1 cellular context compared by ENCODE assay signal in the genomic region with DNA sequence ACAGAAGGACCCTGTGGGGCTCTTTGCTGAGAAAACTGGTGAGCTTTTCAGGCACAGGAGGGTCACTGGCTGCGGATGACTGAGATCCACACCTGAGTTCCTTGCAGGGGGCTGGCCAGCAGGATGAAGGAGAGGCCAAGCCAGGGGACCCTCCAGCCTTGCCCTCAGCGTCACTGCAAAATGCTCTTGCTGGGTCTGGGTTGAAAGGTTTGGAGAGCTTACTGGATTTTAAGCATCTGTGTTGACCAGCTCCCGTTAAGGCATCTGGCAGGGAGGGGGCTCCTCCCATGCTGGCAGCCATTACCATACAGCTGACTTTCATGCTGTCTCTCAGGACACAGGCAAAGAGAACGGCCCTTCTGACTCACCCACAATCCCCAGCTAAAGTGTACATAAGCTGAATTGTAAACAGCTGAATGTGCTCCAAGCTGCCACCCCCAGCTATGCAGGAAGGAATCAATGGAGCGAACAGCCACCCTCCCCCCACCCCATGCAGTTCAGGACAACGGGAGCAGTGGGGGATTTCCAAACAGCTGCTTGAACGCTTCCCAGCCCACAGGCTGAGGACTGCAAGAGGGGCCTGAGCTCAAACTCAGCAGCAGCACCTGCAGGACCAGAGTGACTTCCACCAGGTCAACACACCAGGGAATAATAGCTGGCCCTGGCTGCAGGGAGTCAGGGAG.
TF ChIP-seq lines count a peak whose summit lies in the region.

No MANE protein-coding gene starts in this region.

TF ChIP-seq in HepG2, 621 proteins besides CTCF, POLR2A, EP300 and RAD21 (continued from another document and continues in another):
- TF ChIP-seq, protein P1, sequence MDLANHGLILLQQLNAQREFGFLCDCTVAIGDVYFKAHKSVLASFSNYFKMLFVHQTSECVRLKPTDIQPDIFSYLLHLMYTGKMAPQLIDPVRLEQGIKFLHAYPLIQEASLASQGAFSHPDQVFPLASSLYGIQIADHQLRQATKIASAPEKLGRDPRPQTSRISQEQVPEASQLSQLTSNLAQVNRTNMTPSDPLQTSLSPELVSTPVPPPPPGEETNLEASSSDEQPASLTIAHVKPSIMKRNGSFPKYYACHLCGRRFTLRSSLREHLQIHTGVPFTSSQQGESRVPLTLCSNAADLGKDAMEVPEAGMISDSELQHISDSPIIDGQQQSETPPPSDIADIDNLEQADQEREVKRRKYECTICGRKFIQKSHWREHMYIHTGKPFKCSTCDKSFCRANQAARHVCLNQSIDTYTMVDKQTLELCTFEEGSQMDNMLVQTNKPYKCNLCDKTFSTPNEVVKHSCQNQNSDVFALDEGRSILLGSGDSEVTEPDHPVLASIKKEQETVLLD (CRISPR knock-in tag; IDR thresholded peaks at IDR 0.05; ENCODE audit: low read depth) = no peak; the same call in 1 of the 2 replicates
- TF ChIP-seq ZNF207 (IDR thresholded peaks at IDR 0.05; ENCODE audit: borderline replicate concordance) = no peak
- TF ChIP-seq GLI4 (CRISPR knock-in tag; IDR thresholded peaks at IDR 0.05; ENCODE audit: borderline replicate concordance) = no peak
- peak; percentile 67; the same call in 1 of the 2 replicates for TF ChIP-seq ZSCAN25 (CRISPR knock-in tag; IDR thresholded peaks at IDR 0.05)
- no peak for TF ChIP-seq ZNF484 (CRISPR knock-in tag; IDR thresholded peaks at IDR 0.05; ENCODE audit: borderline replicate concordance, low read depth)
- TF ChIP-seq TEAD2 (CRISPR knock-in tag; IDR thresholded peaks at IDR 0.05) = no peak
- TF ChIP-seq ZNF282 (IDR thresholded peaks at IDR 0.05; ENCODE audit: partially characterized antibody) = no peak
- TF ChIP-seq EED (CRISPR knock-in tag; IDR thresholded peaks at IDR 0.05) = no peak
- TF ChIP-seq MIER2 (CRISPR knock-in tag; IDR thresholded peaks at IDR 0.05) = peak; percentile 79; the same call in 1 of the 2 replicates
- TF ChIP-seq, protein P2, sequence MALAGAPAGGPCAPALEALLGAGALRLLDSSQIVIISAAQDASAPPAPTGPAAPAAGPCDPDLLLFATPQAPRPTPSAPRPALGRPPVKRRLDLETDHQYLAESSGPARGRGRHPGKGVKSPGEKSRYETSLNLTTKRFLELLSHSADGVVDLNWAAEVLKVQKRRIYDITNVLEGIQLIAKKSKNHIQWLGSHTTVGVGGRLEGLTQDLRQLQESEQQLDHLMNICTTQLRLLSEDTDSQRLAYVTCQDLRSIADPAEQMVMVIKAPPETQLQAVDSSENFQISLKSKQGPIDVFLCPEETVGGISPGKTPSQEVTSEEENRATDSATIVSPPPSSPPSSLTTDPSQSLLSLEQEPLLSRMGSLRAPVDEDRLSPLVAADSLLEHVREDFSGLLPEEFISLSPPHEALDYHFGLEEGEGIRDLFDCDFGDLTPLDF (CRISPR knock-in tag; IDR thresholded peaks at IDR 0.05) = no peak
- TF ChIP-seq, protein P3, sequence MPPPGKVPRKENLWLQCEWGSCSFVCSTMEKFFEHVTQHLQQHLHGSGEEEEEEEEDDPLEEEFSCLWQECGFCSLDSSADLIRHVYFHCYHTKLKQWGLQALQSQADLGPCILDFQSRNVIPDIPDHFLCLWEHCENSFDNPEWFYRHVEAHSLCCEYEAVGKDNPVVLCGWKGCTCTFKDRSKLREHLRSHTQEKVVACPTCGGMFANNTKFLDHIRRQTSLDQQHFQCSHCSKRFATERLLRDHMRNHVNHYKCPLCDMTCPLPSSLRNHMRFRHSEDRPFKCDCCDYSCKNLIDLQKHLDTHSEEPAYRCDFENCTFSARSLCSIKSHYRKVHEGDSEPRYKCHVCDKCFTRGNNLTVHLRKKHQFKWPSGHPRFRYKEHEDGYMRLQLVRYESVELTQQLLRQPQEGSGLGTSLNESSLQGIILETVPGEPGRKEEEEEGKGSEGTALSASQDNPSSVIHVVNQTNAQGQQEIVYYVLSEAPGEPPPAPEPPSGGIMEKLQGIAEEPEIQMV (CRISPR knock-in tag; IDR thresholded peaks at IDR 0.05; ENCODE audit: low read depth) = peak; percentile 68
- peak; percentile 63 for TF ChIP-seq POLR2G (IDR thresholded peaks at IDR 0.05; ENCODE audit: low read depth, low read length)
- TF ChIP-seq NFRKB (IDR thresholded peaks at IDR 0.05) = no peak
- TF ChIP-seq ISX (CRISPR knock-in tag; conservative IDR thresholded peaks at IDR 0.05) = no peak
- TF ChIP-seq ZNF552 (CRISPR knock-in tag; IDR thresholded peaks at IDR 0.05; ENCODE audit: borderline replicate concordance) = no peak; the same call in 1 of the 2 replicates
- TF ChIP-seq ZNF432 (CRISPR knock-in tag; IDR thresholded peaks at IDR 0.05; ENCODE audit: borderline replicate concordance) = no peak
- peak; percentile 36; the same call in 1 of the 2 replicates for TF ChIP-seq SPEN (CRISPR knock-in tag; IDR thresholded peaks at IDR 0.05; ENCODE audit: low read depth)
- peak; percentile 56; the same call in 1 of the 2 replicates for TF ChIP-seq KMT2B (CRISPR knock-in tag; IDR thresholded peaks at IDR 0.05)
- no peak for TF ChIP-seq SRSF9 (IDR thresholded peaks at IDR 0.05; ENCODE audit: borderline replicate concordance, insufficient read depth, low read depth, low read length, poor library complexity, severe bottlenecking)
- TF ChIP-seq ZNF777 (CRISPR knock-in tag; IDR thresholded peaks at IDR 0.05) = no peak
- TF ChIP-seq, protein P4, sequence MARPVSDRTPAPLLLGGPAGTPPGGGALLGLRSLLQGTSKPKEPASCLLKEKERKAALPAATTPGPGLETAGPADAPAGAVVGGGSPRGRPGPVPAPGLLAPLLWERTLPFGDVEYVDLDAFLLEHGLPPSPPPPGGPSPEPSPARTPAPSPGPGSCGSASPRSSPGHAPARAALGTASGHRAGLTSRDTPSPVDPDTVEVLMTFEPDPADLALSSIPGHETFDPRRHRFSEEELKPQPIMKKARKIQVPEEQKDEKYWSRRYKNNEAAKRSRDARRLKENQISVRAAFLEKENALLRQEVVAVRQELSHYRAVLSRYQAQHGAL (CRISPR knock-in tag; IDR thresholded peaks at IDR 0.05; ENCODE audit: not compliant biosample characterization) = no peak
- TF ChIP-seq MTF2 (CRISPR knock-in tag; IDR thresholded peaks at IDR 0.05; ENCODE audit: borderline replicate concordance) = no peak
- TF ChIP-seq ZNF737 (CRISPR knock-in tag; IDR thresholded peaks at IDR 0.05; ENCODE audit: borderline replicate concordance) = no peak
- TF ChIP-seq, protein P5, sequence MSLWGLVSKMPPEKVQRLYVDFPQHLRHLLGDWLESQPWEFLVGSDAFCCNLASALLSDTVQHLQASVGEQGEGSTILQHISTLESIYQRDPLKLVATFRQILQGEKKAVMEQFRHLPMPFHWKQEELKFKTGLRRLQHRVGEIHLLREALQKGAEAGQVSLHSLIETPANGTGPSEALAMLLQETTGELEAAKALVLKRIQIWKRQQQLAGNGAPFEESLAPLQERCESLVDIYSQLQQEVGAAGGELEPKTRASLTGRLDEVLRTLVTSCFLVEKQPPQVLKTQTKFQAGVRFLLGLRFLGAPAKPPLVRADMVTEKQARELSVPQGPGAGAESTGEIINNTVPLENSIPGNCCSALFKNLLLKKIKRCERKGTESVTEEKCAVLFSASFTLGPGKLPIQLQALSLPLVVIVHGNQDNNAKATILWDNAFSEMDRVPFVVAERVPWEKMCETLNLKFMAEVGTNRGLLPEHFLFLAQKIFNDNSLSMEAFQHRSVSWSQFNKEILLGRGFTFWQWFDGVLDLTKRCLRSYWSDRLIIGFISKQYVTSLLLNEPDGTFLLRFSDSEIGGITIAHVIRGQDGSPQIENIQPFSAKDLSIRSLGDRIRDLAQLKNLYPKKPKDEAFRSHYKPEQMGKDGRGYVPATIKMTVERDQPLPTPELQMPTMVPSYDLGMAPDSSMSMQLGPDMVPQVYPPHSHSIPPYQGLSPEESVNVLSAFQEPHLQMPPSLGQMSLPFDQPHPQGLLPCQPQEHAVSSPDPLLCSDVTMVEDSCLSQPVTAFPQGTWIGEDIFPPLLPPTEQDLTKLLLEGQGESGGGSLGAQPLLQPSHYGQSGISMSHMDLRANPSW (CRISPR knock-in tag; IDR thresholded peaks at IDR 0.05; ENCODE audit: borderline replicate concordance) = no peak
- TF ChIP-seq SMARCE1 (IDR thresholded peaks at IDR 0.05; ENCODE audit: borderline replicate concordance) = no peak
- no peak for TF ChIP-seq MATR3 (CRISPR knock-in tag; IDR thresholded peaks at IDR 0.05)
- peak; percentile 81 for TF ChIP-seq THAP11 (CRISPR knock-in tag; IDR thresholded peaks at IDR 0.05)
- TF ChIP-seq, protein P6, sequence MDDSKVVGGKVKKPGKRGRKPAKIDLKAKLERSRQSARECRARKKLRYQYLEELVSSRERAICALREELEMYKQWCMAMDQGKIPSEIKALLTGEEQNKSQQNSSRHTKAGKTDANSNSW (CRISPR knock-in tag; IDR thresholded peaks at IDR 0.05; ENCODE audit: borderline replicate concordance) = no peak
- TF ChIP-seq ZNF749 (CRISPR knock-in tag; IDR thresholded peaks at IDR 0.05; ENCODE audit: borderline replicate concordance) = no peak
- TF ChIP-seq, protein P7, sequence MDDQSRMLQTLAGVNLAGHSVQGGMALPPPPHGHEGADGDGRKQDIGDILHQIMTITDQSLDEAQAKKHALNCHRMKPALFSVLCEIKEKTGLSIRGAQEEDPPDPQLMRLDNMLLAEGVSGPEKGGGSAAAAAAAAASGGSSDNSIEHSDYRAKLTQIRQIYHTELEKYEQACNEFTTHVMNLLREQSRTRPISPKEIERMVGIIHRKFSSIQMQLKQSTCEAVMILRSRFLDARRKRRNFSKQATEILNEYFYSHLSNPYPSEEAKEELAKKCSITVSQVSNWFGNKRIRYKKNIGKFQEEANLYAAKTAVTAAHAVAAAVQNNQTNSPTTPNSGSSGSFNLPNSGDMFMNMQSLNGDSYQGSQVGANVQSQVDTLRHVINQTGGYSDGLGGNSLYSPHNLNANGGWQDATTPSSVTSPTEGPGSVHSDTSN (CRISPR knock-in tag; IDR thresholded peaks at IDR 0.05; ENCODE audit: borderline replicate concordance) = no peak
- TF ChIP-seq, protein P8, sequence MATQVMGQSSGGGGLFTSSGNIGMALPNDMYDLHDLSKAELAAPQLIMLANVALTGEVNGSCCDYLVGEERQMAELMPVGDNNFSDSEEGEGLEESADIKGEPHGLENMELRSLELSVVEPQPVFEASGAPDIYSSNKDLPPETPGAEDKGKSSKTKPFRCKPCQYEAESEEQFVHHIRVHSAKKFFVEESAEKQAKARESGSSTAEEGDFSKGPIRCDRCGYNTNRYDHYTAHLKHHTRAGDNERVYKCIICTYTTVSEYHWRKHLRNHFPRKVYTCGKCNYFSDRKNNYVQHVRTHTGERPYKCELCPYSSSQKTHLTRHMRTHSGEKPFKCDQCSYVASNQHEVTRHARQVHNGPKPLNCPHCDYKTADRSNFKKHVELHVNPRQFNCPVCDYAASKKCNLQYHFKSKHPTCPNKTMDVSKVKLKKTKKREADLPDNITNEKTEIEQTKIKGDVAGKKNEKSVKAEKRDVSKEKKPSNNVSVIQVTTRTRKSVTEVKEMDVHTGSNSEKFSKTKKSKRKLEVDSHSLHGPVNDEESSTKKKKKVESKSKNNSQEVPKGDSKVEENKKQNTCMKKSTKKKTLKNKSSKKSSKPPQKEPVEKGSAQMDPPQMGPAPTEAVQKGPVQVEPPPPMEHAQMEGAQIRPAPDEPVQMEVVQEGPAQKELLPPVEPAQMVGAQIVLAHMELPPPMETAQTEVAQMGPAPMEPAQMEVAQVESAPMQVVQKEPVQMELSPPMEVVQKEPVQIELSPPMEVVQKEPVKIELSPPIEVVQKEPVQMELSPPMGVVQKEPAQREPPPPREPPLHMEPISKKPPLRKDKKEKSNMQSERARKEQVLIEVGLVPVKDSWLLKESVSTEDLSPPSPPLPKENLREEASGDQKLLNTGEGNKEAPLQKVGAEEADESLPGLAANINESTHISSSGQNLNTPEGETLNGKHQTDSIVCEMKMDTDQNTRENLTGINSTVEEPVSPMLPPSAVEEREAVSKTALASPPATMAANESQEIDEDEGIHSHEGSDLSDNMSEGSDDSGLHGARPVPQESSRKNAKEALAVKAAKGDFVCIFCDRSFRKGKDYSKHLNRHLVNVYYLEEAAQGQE (IDR thresholded peaks at IDR 0.05; ENCODE audit: borderline replicate concordance in 1 of 2, low read depth in 1 of 2, low read length in 2 of 2) = peak in 1 of 2 experiments; percentile 63; a peak in 2 of 4 replicates
- no peak for TF ChIP-seq HNRNPUL1 (IDR thresholded peaks at IDR 0.05; ENCODE audit: low read depth, low read length)
- TF ChIP-seq, protein P9, sequence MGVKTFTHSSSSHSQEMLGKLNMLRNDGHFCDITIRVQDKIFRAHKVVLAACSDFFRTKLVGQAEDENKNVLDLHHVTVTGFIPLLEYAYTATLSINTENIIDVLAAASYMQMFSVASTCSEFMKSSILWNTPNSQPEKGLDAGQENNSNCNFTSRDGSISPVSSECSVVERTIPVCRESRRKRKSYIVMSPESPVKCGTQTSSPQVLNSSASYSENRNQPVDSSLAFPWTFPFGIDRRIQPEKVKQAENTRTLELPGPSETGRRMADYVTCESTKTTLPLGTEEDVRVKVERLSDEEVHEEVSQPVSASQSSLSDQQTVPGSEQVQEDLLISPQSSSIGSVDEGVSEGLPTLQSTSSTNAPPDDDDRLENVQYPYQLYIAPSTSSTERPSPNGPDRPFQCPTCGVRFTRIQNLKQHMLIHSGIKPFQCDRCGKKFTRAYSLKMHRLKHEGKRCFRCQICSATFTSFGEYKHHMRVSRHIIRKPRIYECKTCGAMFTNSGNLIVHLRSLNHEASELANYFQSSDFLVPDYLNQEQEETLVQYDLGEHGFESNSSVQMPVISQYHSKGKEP (CRISPR knock-in tag; IDR thresholded peaks at IDR 0.05) = no peak
- no peak for TF ChIP-seq ZNF335 (CRISPR knock-in tag; IDR thresholded peaks at IDR 0.05)
- peak; percentile 71 for TF ChIP-seq TBL1XR1 (IDR thresholded peaks at IDR 0.05; ENCODE audit: borderline replicate concordance, low read length, partially characterized antibody)
- TF ChIP-seq FLYWCH1 (CRISPR knock-in tag; IDR thresholded peaks at IDR 0.05) = no peak
- TF ChIP-seq YY1 (IDR thresholded peaks at IDR 0.05; ENCODE audit: insufficient read depth, insufficient replicate concordance, low read depth, low read length) = peak; percentile 90
- TF ChIP-seq CC2D1A (CRISPR knock-in tag; IDR thresholded peaks at IDR 0.05) = no peak
- peak; percentile 53; the same call in 1 of the 2 replicates for TF ChIP-seq KDM4B (CRISPR knock-in tag; IDR thresholded peaks at IDR 0.05)
- no peak for TF ChIP-seq MZF1 (CRISPR knock-in tag; IDR thresholded peaks at IDR 0.05; ENCODE audit: borderline replicate concordance)
- TF ChIP-seq MXI1 (IDR thresholded peaks at IDR 0.05; ENCODE audit: borderline replicate concordance, low read depth, low read length) = peak; percentile 94; the same call in 2 of the 3 replicates
- no peak for TF ChIP-seq ZNF326 (CRISPR knock-in tag; IDR thresholded peaks at IDR 0.05; ENCODE audit: borderline replicate concordance)
- no peak for TF ChIP-seq ZNF296 (CRISPR knock-in tag; conservative IDR thresholded peaks at IDR 0.05)
- TF ChIP-seq HHEX (CRISPR knock-in tag; IDR thresholded peaks at IDR 0.05) = peak; percentile 73
- TF ChIP-seq RFX5 (IDR thresholded peaks at IDR 0.05; ENCODE audit: low read depth, low read length) = no peak
- TF ChIP-seq SSRP1 (CRISPR knock-in tag; IDR thresholded peaks at IDR 0.05) = no peak
- no peak for TF ChIP-seq NR3C1 (CRISPR knock-in tag; IDR thresholded peaks at IDR 0.05)
- no peak for TF ChIP-seq ZNF224 (CRISPR knock-in tag; IDR thresholded peaks at IDR 0.05)
- peak; percentile 73; the same call in 1 of the 2 replicates for TF ChIP-seq NFIC (IDR thresholded peaks at IDR 0.05; ENCODE audit: low read length)
- no peak for TF ChIP-seq ZNF713 (CRISPR knock-in tag; IDR thresholded peaks at IDR 0.05)
